In genomic region chr2:42101641-42102605, GRCh38 we compare ENCODE assay signal across 8 cellular contexts. TPM values are rescaled to one million over a fixed set of nuclear protein-coding genes. Genes with fewer than 3 reads are reported as not detected.
DNase-seq lines count a peak whose midpoint lies in the region; ATAC-seq and TF ChIP-seq lines count a peak whose summit lies in the region.

No MANE protein-coding gene starts in this region.

- H3K27me3 Mint-ChIP-seq in activated CD4-positive, alpha-beta T cell treated with anti-CD3 and anti-CD28 coated beads for 36 hours = no peaks in the 10 kb centered on the region
- peaks cover 3% of the 10 kb centered on the region for H3K27me3 Mint-ChIP-seq in dendritic cell treated with granulocyte-macrophage colony-stimulating factor and Interleukin-4, amounts not matched to agents 40 ng/mL and 50 ng/mL, for 4 days

- H3K4me1 Mint-ChIP-seq in activated CD4-positive, alpha-beta T cell treated with anti-CD3 and anti-CD28 coated beads for 36 hours = peaks cover 38% of the 10 kb centered on the region
- peaks cover 60% of the 10 kb centered on the region for H3K4me1 Mint-ChIP-seq in dendritic cell treated with granulocyte-macrophage colony-stimulating factor and Interleukin-4, amounts not matched to agents 40 ng/mL and 50 ng/mL, for 4 days (ENCODE audit: low read depth)

- intact Hi-C loops in activated CD4-positive, alpha-beta T cell treated with anti-CD3 and anti-CD28 coated beads for 36 hours (cut with DNase I, micrococcal nuclease) = loop anchor here (1.0 to 10.0 kb wide), 3 partner anchors 31 to 563 kb away; partner anchors contain the start of gene COX7A2L (in 2 of the 2)
- intact Hi-C loops in dendritic cell treated with granulocyte-macrophage colony-stimulating factor and Interleukin-4, amounts not matched to agents 40 ng/mL and 50 ng/mL, for 4 days (cut with micrococcal nuclease) = loop anchor here (5.0 kb wide), 1 partner anchor 35 kb away; no protein-coding TSS in a partner anchor

- H3K4me3 ChIP-seq in lung = no peak overlapping the region

- peaks cover 0 to 1% of the 10 kb centered on the region in 2 donors for H3K9me3 ChIP-seq in lung (ENCODE audit: control insufficient read depth in 2 of 2, insufficient read depth in 1 of 2, low read length in 1 of 2)

- no peaks in the 10 kb centered on the region for H3K36me3 ChIP-seq in lung (ENCODE audit: control insufficient read depth in 2 of 2, insufficient read depth in 2 of 2, low read length in 2 of 2)

- CTCF ChIA-PET in activated CD4-positive, alpha-beta T cell treated with anti-CD3 and anti-CD28 coated beads for 36 hours (lab: Charles Lee) = interaction anchor here (0.7 to 0.9 kb wide), 2 partner anchors 31 to 69 kb away, joined by 3 to 5 read pairs; no protein-coding TSS in a partner anchor

- H3K27ac Mint-ChIP-seq in activated CD4-positive, alpha-beta T cell treated with anti-CD3 and anti-CD28 coated beads for 36 hours = peak overlapping the region; percentile 94
- H3K27ac Mint-ChIP-seq in dendritic cell treated with granulocyte-macrophage colony-stimulating factor and Interleukin-4, amounts not matched to agents 40 ng/mL and 50 ng/mL, for 4 days = peak overlapping the region; percentile 94

- DNase-seq in NOMO-1 (lab: John Stamatoyannopoulos, UW; ENCODE audit: unreplicated experiment in 2 of 2) (peak; percentile 19 to 23), NOMO-1 treated with dmso at 0.1 percent for 144 hours (lab: John Stamatoyannopoulos, UW; ENCODE audit: unreplicated experiment) (no peak), lung (ENCODE audit: low spot score) (peak; percentile 72), ecto neural progenitor cell (ENCODE audit: low spot score) (no peak)
- peak; percentile 89 for DNase-seq in activated CD4-positive, alpha-beta T cell treated with anti-CD3 and anti-CD28 coated beads for 36 hours
- DNase-seq in stimulated activated CD8-positive, alpha-beta memory T cell treated with anti-CD3 and anti-CD28 coated beads, Interleukin-15, amount 100 ng/mL, for 1 hour (ENCODE audit: low read depth) = peak; percentile 89

- peak overlapping the region; percentile 69 for H3K4me3 Mint-ChIP-seq in activated CD4-positive, alpha-beta T cell treated with anti-CD3 and anti-CD28 coated beads for 36 hours
- peak overlapping the region; percentile 51 for H3K4me3 Mint-ChIP-seq in dendritic cell treated with granulocyte-macrophage colony-stimulating factor and Interleukin-4, amounts not matched to agents 40 ng/mL and 50 ng/mL, for 4 days

- TF ChIP-seq CTCF in lung (IDR thresholded peaks at IDR 0.05; ENCODE audit: control extremely low read depth, extremely low read depth) = no peak

- no peaks in the 10 kb centered on the region for H3K27me3 ChIP-seq in lung (ENCODE audit: control insufficient read depth, insufficient read depth)

- H3K36me3 Mint-ChIP-seq in activated CD4-positive, alpha-beta T cell treated with anti-CD3 and anti-CD28 coated beads for 36 hours (ENCODE audit: low read depth) = no peaks in the 10 kb centered on the region
- H3K36me3 Mint-ChIP-seq in dendritic cell treated with granulocyte-macrophage colony-stimulating factor and Interleukin-4, amounts not matched to agents 40 ng/mL and 50 ng/mL, for 4 days (ENCODE audit: low read depth) = no peaks in the 10 kb centered on the region

- peak overlapping the region; percentile 70 to 90 for H3K27ac ChIP-seq in lung (ENCODE audit: low read depth in 1 of 2, low read length in 1 of 2)

- H3K9me3 Mint-ChIP-seq in activated CD4-positive, alpha-beta T cell treated with anti-CD3 and anti-CD28 coated beads for 36 hours (ENCODE audit: low read depth) = peaks cover 9% of the 10 kb centered on the region
- peaks cover 10% of the 10 kb centered on the region for H3K9me3 Mint-ChIP-seq in dendritic cell treated with granulocyte-macrophage colony-stimulating factor and Interleukin-4, amounts not matched to agents 40 ng/mL and 50 ng/mL, for 4 days

- WGBS in lung, 2 donors = 8 to 11% methylated on average over 54 to 55 of the region's 55 CpGs

- peak; percentile 62 for ATAC-seq in HG03280 (IDR thresholded peaks at IDR 0.05; ENCODE audit: unreplicated experiment)
- peak; percentile 40 for ATAC-seq in activated CD4-positive, alpha-beta T cell treated with anti-CD3 and anti-CD28 coated beads for 36 hours
- peak; percentile 30 for ATAC-seq in lung (ENCODE audit: insufficient read depth, low FRiP score)

- POLR2A ChIA-PET in activated CD4-positive, alpha-beta T cell treated with anti-CD3 and anti-CD28 coated beads for 36 hours (lab: Charles Lee) = no interaction called here

- peaks cover 0 to 11% of the 10 kb centered on the region in 2 donors for H3K4me1 ChIP-seq in lung (ENCODE audit: control insufficient read depth in 2 of 2, insufficient read depth in 2 of 2, low read length in 2 of 2)

RNA-seq across cellular contexts. Expression of gene PKDCC, which starts 54.1 kb away (rescaled TPM):
- not detected for total RNA-seq in activated CD4-positive, alpha-beta T cell treated with anti-CD3 and anti-CD28 coated beads for 36 hours
- 100 to 1,000 TPM; 107 to 131 TPM for total RNA-seq in lung
- 10 to 100 TPM; 73.6 to 98.3 TPM for polyA plus RNA-seq in lung

Comparison
In these comparisons a context has a peak if more than half of its experiments do, and no peak if none do; other contexts are left out.
1. DNase-seq: peak in NOMO-1 (2 of 2), activated CD4-positive, alpha-beta T cell treated with anti-CD3 and anti-CD28 coated beads for 36 hours (single experiment), lung (single experiment) and stimulated activated CD8-positive, alpha-beta memory T cell treated with anti-CD3 and anti-CD28 coated beads, Interleukin-15, amount 100 ng/mL, for 1 hour (single experiment); none in NOMO-1 treated with dmso at 0.1 percent for 144 hours (single experiment) and ecto neural progenitor cell (single experiment).
2. RNA of gene PKDCC, which starts 54.1 kb away (total RNA-seq): 107 to 131 TPM in lung; not detected in activated CD4-positive, alpha-beta T cell treated with anti-CD3 and anti-CD28 coated beads for 36 hours; every median in the first group is over 100 times any median in the second.
3. Peak in every context shown above with its lines, with median percentiles within 50 percentile points of each other: ATAC-seq.